9 cellular contexts compared by ENCODE assay signal in genomic region chr19:47258895-47259555, GRCh38. TPM values are rescaled to one million over a fixed set of nuclear protein-coding genes. Genes with fewer than 3 reads are reported as not detected.
DNase-seq lines count a peak whose midpoint lies in the region; ATAC-seq and TF ChIP-seq lines count a peak whose summit lies in the region.
"Had no signal": no experiment of that assay in that cellular context is flagged by ENCODE, and none has a peak within 500 bp of the region (broad histone marks: within the 10 kb centered on the region; RNA-seq: fewer than 3 reads in every experiment).

No MANE protein-coding gene starts in this region.

- no peak overlapping the region for H3K27ac ChIP-seq in CD8-positive, alpha-beta T cell (ENCODE audit: low read depth, low read length)
- H3K27ac ChIP-seq in PC-9 (no peak overlapping the region), fibroblast of lung (ENCODE audit: insufficient read depth, low read length) (peak overlapping the region; percentile 2), sigmoid colon (peak overlapping the region; percentile 88 to 98 (median 92))

- peaks cover 35% of the 10 kb centered on the region for H3K4me1 Mint-ChIP-seq in CD8-positive, alpha-beta T cell (ENCODE audit: low read depth)

- peaks cover 54% of the 10 kb centered on the region for H3K36me3 Mint-ChIP-seq in CD8-positive, alpha-beta T cell

- no peak overlapping the region for H3K9ac ChIP-seq in fibroblast of lung (ENCODE audit: insufficient read depth, low read length)

- CTCF ChIA-PET in CD8-positive, alpha-beta T cell (lab: Charles Lee), result interaction anchor here (1.5 kb wide), 1 partner anchor 12 kb away, joined by 6 read pairs; no protein-coding TSS in a partner anchor
- CTCF ChIA-PET in PC-9 (lab: Charles Lee), result interaction anchor here (0.6 kb wide), 1 partner anchor 15 kb away, joined by 4 read pairs; no protein-coding TSS in a partner anchor

- TF ChIP-seq POLR2A in sigmoid colon (IDR thresholded peaks at IDR 0.05), result no peak

- BruUV-seq in PC-9 (replicated peaks; lab: Mats Ljungman, UMichigan), result no TSS peak

- no peak for TF ChIP-seq EP300 in sigmoid colon (IDR thresholded peaks at IDR 0.05)

- peak overlapping the region; percentile 25 for H3K27ac Mint-ChIP-seq in CD8-positive, alpha-beta T cell

- H3K4me1 ChIP-seq in CD8-positive, alpha-beta T cell (ENCODE audit: insufficient read depth, low read length), result peaks cover 23% of the 10 kb centered on the region
- peaks cover 22% of the 10 kb centered on the region for H3K4me1 ChIP-seq in PC-9 (replicated peaks; ENCODE audit: insufficient read depth)
- peaks cover 9% of the 10 kb centered on the region for H3K4me1 ChIP-seq in fibroblast of lung (ENCODE audit: control insufficient read depth, extremely low read depth, insufficient read depth, low read length)
- peaks cover 0 to 35% (median 30%) of the 10 kb centered on the region in 4 donors for H3K4me1 ChIP-seq in sigmoid colon

- H3K9me3 Mint-ChIP-seq in CD8-positive, alpha-beta T cell, result no peaks in the 10 kb centered on the region

- H3K4me2 ChIP-seq in PC-9, result peak overlapping the region; percentile 97; the same call in 1 of the 2 replicates
- peak overlapping the region; percentile 40 for H3K4me2 ChIP-seq in fibroblast of lung (ENCODE audit: extremely low read depth, insufficient read depth, low read length)

- 72 to 89% methylated on average over 6 of the region's 6 CpGs for WGBS in sigmoid colon, 2 donors

- POLR2A ChIA-PET in CD8-positive, alpha-beta T cell (lab: Charles Lee), result interaction anchor here (1.1 kb wide), 1 partner anchor 50 kb away, joined by 3 read pairs; no protein-coding TSS in a partner anchor
- POLR2A ChIA-PET in PC-9 (lab: Charles Lee; ENCODE audit: unreplicated experiment), result no interaction called here

- H3K79me2 ChIP-seq in PC-9 (ENCODE audit: low read depth), result peaks cover 30% of the 10 kb centered on the region
- peaks cover 19% of the 10 kb centered on the region for H3K79me2 ChIP-seq in fibroblast of lung (ENCODE audit: control insufficient read depth, insufficient read depth, low read length)

- DNase-seq in CD8-positive, alpha-beta T cell, result no peak
- peak in 1 of 2 experiments; percentile 28 for DNase-seq in PC-9
- no peak for DNase-seq in fibroblast of lung (ENCODE audit: low read depth in 2 of 2)
- DNase-seq in sigmoid colon, result no peak
- no peak for DNase-seq in left colon
- no peak for DNase-seq in SW 1271 (lab: John Stamatoyannopoulos, UW)
- DNase-seq: midbrain, NCI-H187 had no signal

- H2AFZ ChIP-seq in PC-9 (no peak overlapping the region), fibroblast of lung (ENCODE audit: low read length) (no peak overlapping the region)

- 0 out of 2 replicates have a peak, but pooled peaks cover 7% of the 10 kb centered on the region for H4K20me1 ChIP-seq in PC-9 (ENCODE audit: insufficient read depth)
- no peaks in the 10 kb centered on the region for H4K20me1 ChIP-seq in fibroblast of lung (ENCODE audit: control insufficient read depth, extremely low read depth, insufficient read depth, low read length)

- H3K4me3 Mint-ChIP-seq in CD8-positive, alpha-beta T cell, result peak overlapping the region; percentile 55

- H3F3A ChIP-seq in PC-9 (ENCODE audit: insufficient read depth, low read depth), result peaks cover 36% of the 10 kb centered on the region

- H3K9me3 ChIP-seq in CD8-positive, alpha-beta T cell (ENCODE audit: low read length), result no peaks in the 10 kb centered on the region
- H3K9me3 ChIP-seq in PC-9 (ENCODE audit: insufficient read depth, low read depth), result no peaks in the 10 kb centered on the region
- no peaks in the 10 kb centered on the region for H3K9me3 ChIP-seq in fibroblast of lung (ENCODE audit: control insufficient read depth, insufficient read depth, low read depth, low read length)
- H3K9me3 ChIP-seq in sigmoid colon, result no peaks in the 10 kb centered on the region

- H3K36me3 ChIP-seq in CD8-positive, alpha-beta T cell (ENCODE audit: insufficient read depth, low read length), result peaks cover 23% of the 10 kb centered on the region
- H3K36me3 ChIP-seq in PC-9 (ENCODE audit: low read depth) (peaks cover 13% of the 10 kb centered on the region; the same call in 1 of the 2 replicates), fibroblast of lung (ENCODE audit: control insufficient read depth, insufficient read depth, low read length) (peaks cover 17% of the 10 kb centered on the region), sigmoid colon (peaks cover 19 to 59% (median 42%) of the 10 kb centered on the region in 4 donors)

- no peaks in the 10 kb centered on the region for H3K27me3 Mint-ChIP-seq in CD8-positive, alpha-beta T cell (ENCODE audit: low read depth)

- no peaks in the 10 kb centered on the region for H3K27me3 ChIP-seq in CD8-positive, alpha-beta T cell (ENCODE audit: insufficient read depth, low read length)
- H3K27me3 ChIP-seq in PC-9 (ENCODE audit: insufficient read depth, low read depth) (no peaks in the 10 kb centered on the region), fibroblast of lung (ENCODE audit: control insufficient read depth, insufficient read depth, low read length) (no peaks in the 10 kb centered on the region), sigmoid colon (no peaks in the 10 kb centered on the region)

- H3K4me3 ChIP-seq in CD8-positive, alpha-beta T cell (ENCODE audit: low read depth, low read length), result no peak overlapping the region
- H3K4me3 ChIP-seq in PC-9, result no peak overlapping the region
- peak overlapping the region in 1 of 4 experiments; percentile 67 for H3K4me3 ChIP-seq in fibroblast of lung (replicated peaks in 1 of 4; ENCODE audit: control extremely low read depth in 1 of 4, insufficient read depth in 1 of 4, low read depth in 3 of 4, low read length in 4 of 4)
- no peak overlapping the region for H3K4me3 ChIP-seq in sigmoid colon

- no peak for TF ChIP-seq CTCF in CD8-positive, alpha-beta T cell (IDR thresholded peaks at IDR 0.05)
- TF ChIP-seq CTCF in PC-9 (conservative IDR thresholded peaks at IDR 0.05) (no peak), fibroblast of lung (conservative IDR thresholded peaks at IDR 0.05 in 1 of 2, IDR thresholded peaks at IDR 0.05 in 1 of 2; ENCODE audit: low read depth in 1 of 2, low read length in 2 of 2) (no peak), sigmoid colon (IDR thresholded peaks at IDR 0.05) (no peak)

- ATAC-seq in CD8-positive, alpha-beta T cell, result no peak
- ATAC-seq in left colon (no peak), HG03565 (IDR thresholded peaks at IDR 0.05; ENCODE audit: unreplicated experiment) (no peak)

- intact Hi-C loops in CD8-positive, alpha-beta T cell (cut with DNase I, micrococcal nuclease), result loop anchor here (5.0 to 10.0 kb wide), 6 partner anchors 147 to 1264 kb away; partner anchors contain the start of genes ARHGAP35 (in 1 of the 2), CALM3 (in 1 of the 2), CCDC61 (in 1 of the 2) and GRIN2D (in 1 of the 2)
- intact Hi-C loops in PC-9 (cut with micrococcal nuclease; ENCODE audit: unreplicated experiment), result no loop called here
- intact Hi-C loops in sigmoid colon (cut with DNase I), result no loop called here
- intact Hi-C loops in left colon (cut with DNase I, micrococcal nuclease), result no loop called here

- H3K9me2 ChIP-seq in PC-9 (ENCODE audit: insufficient read depth), result no peaks in the 10 kb centered on the region

RNA-seq across cellular contexts. Expression of gene CCDC9, which starts 2.7 kb away (rescaled TPM):
- 10 to 100 TPM; 53.7 to 59.0 TPM for total RNA-seq in CD8-positive, alpha-beta T cell
- 34.7 and 37.0 TPM in 2 replicates for total RNA-seq in PC-9 (2021)
- total RNA-seq in fibroblast of lung, result 8.0 and 8.1 TPM in 2 replicates
- 5.4 and 7.2 TPM in 2 replicates for polyA plus RNA-seq in fibroblast of lung
- 20.0 and 24.8 TPM in 2 replicates for polyA plus RNA-seq in fibroblast of lung (2012)
- 2.1 and 29.6 TPM in 2 replicates for polyA minus RNA-seq in fibroblast of lung (ENCODE audit: low replicate concordance)
- 10 to 100 TPM; 13.2 to 33.1 (median 20.9) TPM for total RNA-seq in sigmoid colon
- 10 to 100 TPM; 16.2 to 42.8 (median 18.7) TPM for polyA plus RNA-seq in sigmoid colon
- total RNA-seq in left colon, result 10 to 100 TPM; 28.0 to 36.7 TPM

RNA-seq across cellular contexts. Expression of gene INAFM1, which starts 15.7 kb away (rescaled TPM):
- 10 to 100 TPM; 12.4 to 14.7 TPM for total RNA-seq in CD8-positive, alpha-beta T cell
- total RNA-seq in PC-9 (2021) (13.5 and 21.3 TPM in 2 replicates), fibroblast of lung (1.8 and 3.6 TPM in 2 replicates), sigmoid colon (10 to 100 TPM in 3 of 4 donors, 1 to 10 TPM in 1; 8.6 to 16.3 (median 14.8) TPM), left colon (10 to 100 TPM; 13.9 to 14.1 TPM)
- polyA plus RNA-seq in fibroblast of lung (1.9 and 2.0 TPM in 2 replicates), sigmoid colon (10 to 100 TPM in 1 of 3 donors, 1 to 10 TPM in 2; 3.0 to 10.7 (median 7.8) TPM)
- polyA plus RNA-seq in fibroblast of lung (2012), result 17.9 and 20.4 TPM in 2 replicates
- 2.7 and 5.7 TPM in 2 replicates for polyA minus RNA-seq in fibroblast of lung (ENCODE audit: low replicate concordance)

RNA-seq across cellular contexts. Expression of gene BBC3, which starts 28.0 kb away (rescaled TPM):
- 10 to 100 TPM; 29.3 to 30.2 TPM for total RNA-seq in CD8-positive, alpha-beta T cell
- total RNA-seq in PC-9 (2021), result 18.3 and 18.8 TPM in 2 replicates
- 37.7 and 38.3 TPM in 2 replicates for total RNA-seq in fibroblast of lung
- polyA plus RNA-seq in fibroblast of lung, result 1.4 and 2.4 TPM in 2 replicates
- 6.2 and 8.5 TPM in 2 replicates for polyA plus RNA-seq in fibroblast of lung (2012)
- 2.6 and 3.8 TPM in 2 replicates for polyA minus RNA-seq in fibroblast of lung (ENCODE audit: low replicate concordance)
- 1 to 10 TPM; 2.5 to 5.4 (median 4.2) TPM for total RNA-seq in sigmoid colon
- polyA plus RNA-seq in sigmoid colon, result 10 to 100 TPM; 16.2 to 39.5 (median 19.7) TPM
- 10 to 100 TPM; 18.9 to 32.9 TPM for total RNA-seq in left colon

RNA-seq across cellular contexts. Expression of gene C5AR1, which starts 50.6 kb away (rescaled TPM):
- 1 to 10 TPM; 1.4 to 2.9 TPM for total RNA-seq in CD8-positive, alpha-beta T cell
- total RNA-seq in PC-9 (2021) (8.5 and 10.8 TPM in 2 replicates), fibroblast of lung (under 0.01 and 0.33 TPM in 2 replicates), sigmoid colon (10 to 100 TPM in 2 of 4 donors, 1 to 10 TPM in 2; 6.9 to 19.4 (median 8.9) TPM), left colon (1 to 10 TPM; 5.0 to 8.8 TPM)
- polyA plus RNA-seq in fibroblast of lung (0.73 and 0.81 TPM in 2 replicates), sigmoid colon (10 to 100 TPM in 1 of 3 donors, 1 to 10 TPM in 2; 5.4 to 10.6 (median 6.7) TPM)
- 0.46 and 0.72 TPM in 2 replicates for polyA plus RNA-seq in fibroblast of lung (2012)
- 0.71 TPM in 1 of 2 replicates, not detected in the other for polyA minus RNA-seq in fibroblast of lung (ENCODE audit: low replicate concordance)

Comparison
In these comparisons a context has a peak if more than half of its experiments do, and no peak if none do; other contexts are left out.
1. H3K27ac ChIP-seq: peak in fibroblast of lung (single experiment) and sigmoid colon (4 of 4); none in CD8-positive, alpha-beta T cell (single experiment) and PC-9 (single experiment).
2. intact Hi-C loops: an anchor here in CD8-positive, alpha-beta T cell (5.0 to 10.0 kb wide); none called in PC-9, sigmoid colon and left colon.